ENCODE assay signal across 15 cellular contexts in the genomic region with DNA sequence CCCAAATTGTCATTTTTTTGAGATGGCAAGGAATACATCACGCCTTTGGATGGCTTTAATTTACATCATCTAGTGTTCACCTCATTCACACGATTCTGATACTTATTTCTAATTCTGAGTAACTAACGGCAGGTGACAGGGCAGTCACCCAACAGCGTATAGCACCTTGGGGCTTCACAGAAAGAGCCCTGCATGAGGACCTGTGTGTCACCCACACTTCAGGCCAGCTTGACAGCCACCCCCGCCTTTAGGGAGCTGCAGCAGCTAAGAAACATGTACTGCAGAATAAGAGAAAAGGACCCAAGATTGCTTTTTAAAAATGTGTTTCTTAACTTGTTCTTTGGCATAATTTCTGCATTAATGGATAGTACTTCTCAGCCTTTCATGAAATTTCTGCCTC.
A peak's percentile ranks its signal among the peaks of the same experiment; 100 is the strongest.
DNase-seq lines count a peak whose midpoint lies in the region; ATAC-seq and TF ChIP-seq lines count a peak whose summit lies in the region.
"Had no signal": no experiment of that assay in that cellular context is flagged by ENCODE, and none has a peak within 500 bp of the region (broad histone marks: within the 10 kb centered on the region; RNA-seq: fewer than 3 reads in every experiment).

No MANE protein-coding gene starts in this region.

- POLR2A ChIA-PET in WTC11 (lab: Charles Lee), result no interaction called here

- TF ChIP-seq CTCF in WTC11 (IDR thresholded peaks at IDR 0.05) (no peak), HFFc6 (IDR thresholded peaks at IDR 0.05) (no peak)

- H3K27me3 Mint-ChIP-seq in WTC11 (ENCODE audit: low read depth) (no peaks in the 10 kb centered on the region), HFFc6 (ENCODE audit: insufficient read depth) (peaks cover 10% of the 10 kb centered on the region)

- no peak for ATAC-seq in WTC11
- ATAC-seq in HG02938 (IDR thresholded peaks at IDR 0.05; ENCODE audit: unreplicated experiment), result no peak
- ATAC-seq: left lung had no signal

- peak overlapping the region; percentile 54 for H3K27ac ChIP-seq in cingulate gyrus (ENCODE audit: low read depth, low read length)
- H3K27ac ChIP-seq: RWPE1 had no signal

- H3K4me3 Mint-ChIP-seq in WTC11, result no peak overlapping the region
- no peak overlapping the region for H3K4me3 Mint-ChIP-seq in HFFc6
- H3K4me3 Mint-ChIP-seq: nephron had no signal

- peaks cover 15% of the 10 kb centered on the region for H3K9me3 Mint-ChIP-seq in WTC11
- H3K9me3 Mint-ChIP-seq in HFFc6, result peaks cover 14% of the 10 kb centered on the region; the same call in 1 of the 2 replicates

- DNase-seq in activated T-cell treated with anti-CD3 and anti-CD28 coated beads for 24 hours (ENCODE audit: low read depth), result peak; percentile 10
- no peak for DNase-seq in activated T-cell treated with anti-CD3 and anti-CD28 coated beads for 4 hours
- DNase-seq in WTC11 (ENCODE audit: low spot score), result no peak
- peak; percentile 14 to 18 for DNase-seq in stimulated activated CD4-positive, alpha-beta T cell treated with anti-CD3 and anti-CD28 coated beads, Interleukin-4, amount 100 ng/mL, for 4 hours
- no peak for DNase-seq in NCI-H187 treated with DMSO at 0.1 percent for 48 hours (lab: John Stamatoyannopoulos, UW)
- no peak for DNase-seq in HFFc6
- DNase-seq: dermis blood vessel endothelial cell, Karpas-422, left lung, NCI-H1694 treated with DMSO at 0.1 percent for 48 hours, NCI-H69 had no signal

- H3K36me3 Mint-ChIP-seq in WTC11 (peaks cover 4% of the 10 kb centered on the region), HFFc6 (ENCODE audit: low read depth) (no peaks in the 10 kb centered on the region)

- H3K27ac Mint-ChIP-seq in WTC11 (peak overlapping the region; percentile 19; the same call in 1 of the 2 replicates), HFFc6 (no peak overlapping the region)

- H3K4me1 Mint-ChIP-seq in WTC11 (peaks cover 26% of the 10 kb centered on the region), HFFc6 (ENCODE audit: low read depth) (peaks cover 7% of the 10 kb centered on the region; the same call in 1 of the 2 replicates)

- CTCF ChIA-PET in WTC11 (lab: Charles Lee), result interaction anchor here (1.2 kb wide), 1 partner anchor 304 kb away, joined by 4 read pairs; no protein-coding TSS in a partner anchor

TF ChIP-seq in WTC11, 78 proteins besides CTCF, POLR2A, EP300 and RAD21:
- TF ChIP-seq KAT7 (CRISPR knock-in tag; IDR thresholded peaks at IDR 0.05; ENCODE audit: borderline replicate concordance) (no peak), ESRRA (CRISPR knock-in tag; IDR thresholded peaks at IDR 0.05; ENCODE audit: borderline replicate concordance) (no peak), FOXP1 (CRISPR knock-in tag; IDR thresholded peaks at IDR 0.05; ENCODE audit: borderline replicate concordance) (no peak)
- TF ChIP-seq, protein P1, sequence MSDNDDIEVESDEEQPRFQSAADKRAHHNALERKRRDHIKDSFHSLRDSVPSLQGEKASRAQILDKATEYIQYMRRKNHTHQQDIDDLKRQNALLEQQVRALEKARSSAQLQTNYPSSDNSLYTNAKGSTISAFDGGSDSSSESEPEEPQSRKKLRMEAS (CRISPR knock-in tag; IDR thresholded peaks at IDR 0.05), result no peak
- TF ChIP-seq, protein P2, sequence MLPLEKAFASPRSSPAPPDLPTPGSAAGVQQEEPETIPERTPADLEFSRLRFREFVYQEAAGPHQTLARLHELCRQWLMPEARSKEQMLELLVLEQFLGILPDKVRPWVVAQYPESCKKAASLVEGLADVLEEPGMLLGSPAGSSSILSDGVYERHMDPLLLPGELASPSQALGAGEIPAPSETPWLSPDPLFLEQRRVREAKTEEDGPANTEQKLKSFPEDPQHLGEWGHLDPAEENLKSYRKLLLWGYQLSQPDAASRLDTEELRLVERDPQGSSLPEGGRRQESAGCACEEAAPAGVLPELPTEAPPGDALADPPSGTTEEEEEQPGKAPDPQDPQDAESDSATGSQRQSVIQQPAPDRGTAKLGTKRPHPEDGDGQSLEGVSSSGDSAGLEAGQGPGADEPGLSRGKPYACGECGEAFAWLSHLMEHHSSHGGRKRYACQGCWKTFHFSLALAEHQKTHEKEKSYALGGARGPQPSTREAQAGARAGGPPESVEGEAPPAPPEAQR (CRISPR knock-in tag; IDR thresholded peaks at IDR 0.05), result no peak
TF ChIP-seq in WTC11: peak in this region for 0.

Comparison
In these comparisons a context has a peak if more than half of its experiments do, and no peak if none do; other contexts are left out.
1. DNase-seq: peak in activated T-cell treated with anti-CD3 and anti-CD28 coated beads for 24 hours (single experiment) and stimulated activated CD4-positive, alpha-beta T cell treated with anti-CD3 and anti-CD28 coated beads, Interleukin-4, amount 100 ng/mL, for 4 hours (2 of 2); none in activated T-cell treated with anti-CD3 and anti-CD28 coated beads for 4 hours (single experiment), WTC11 (single experiment), NCI-H187 treated with DMSO at 0.1 percent for 48 hours (single experiment) and HFFc6 (single experiment).